9 cellular contexts compared by ENCODE assay signal in the genomic region with DNA sequence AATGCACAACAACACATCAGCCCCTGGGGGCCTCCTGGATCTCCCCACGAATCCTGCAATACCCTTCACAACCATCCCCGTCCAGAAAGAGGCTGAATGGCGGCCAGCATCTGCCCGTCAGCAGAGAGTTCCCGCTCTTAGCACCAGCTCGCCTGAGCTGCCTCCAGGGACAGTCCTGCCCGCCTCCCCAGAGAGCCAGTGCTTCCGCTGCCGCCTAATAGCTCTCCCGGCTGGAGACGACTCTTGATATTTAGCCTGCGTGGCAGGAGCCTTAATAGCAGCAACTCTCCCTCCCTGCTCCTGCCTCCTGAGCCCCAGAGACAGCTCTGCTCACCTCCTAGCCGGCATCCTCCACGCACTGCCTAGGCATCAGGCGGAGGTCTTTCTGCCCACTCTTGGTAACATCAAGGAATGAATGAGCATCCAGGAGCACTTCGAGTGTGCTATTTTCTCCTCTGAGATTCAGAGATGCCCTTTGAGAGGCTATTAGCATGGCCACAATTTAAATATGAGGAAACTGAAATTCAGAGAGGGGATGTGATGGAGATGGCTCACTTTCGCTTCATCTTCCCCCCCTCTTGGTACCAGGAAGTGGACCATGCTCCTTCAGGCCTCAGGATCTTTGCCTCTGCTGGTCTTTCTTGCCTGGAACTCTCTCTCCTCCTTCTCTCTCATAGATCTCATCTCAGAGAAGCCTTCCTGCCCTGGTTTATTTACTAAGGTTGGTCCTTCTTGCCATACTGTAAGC.
A peak's percentile ranks its signal among the peaks of the same experiment; 100 is the strongest.
DNase-seq lines count a peak whose midpoint lies in the region; ATAC-seq and TF ChIP-seq lines count a peak whose summit lies in the region.
"Had no signal": no experiment of that assay in that cellular context is flagged by ENCODE, and none has a peak within 500 bp of the region (broad histone marks: within the 10 kb centered on the region; RNA-seq: fewer than 3 reads in every experiment).

No MANE protein-coding gene starts in this region.

- peaks cover 46 to 52% (median 46%) of the 10 kb centered on the region in 3 donors for H3K4me1 Mint-ChIP-seq in CD8-positive, alpha-beta memory T cell
- peaks cover 33% of the 10 kb centered on the region for H3K4me1 Mint-ChIP-seq in T-helper 17 cell

- H3K4me3 Mint-ChIP-seq in CD8-positive, alpha-beta memory T cell, result peak overlapping the region; percentile 37 to 87 (median 56)
- H3K4me3 Mint-ChIP-seq in T-helper 17 cell, result peak overlapping the region; percentile 61

- H3K36me3 ChIP-seq in CD8-positive, alpha-beta memory T cell (ENCODE audit: insufficient read depth, low read length), result no peaks in the 10 kb centered on the region
- H3K36me3 ChIP-seq in H7 (replicated peaks; ENCODE audit: control insufficient read depth, insufficient read depth, low read length), result no peaks in the 10 kb centered on the region
- no peaks in the 10 kb centered on the region for H3K36me3 ChIP-seq in thyroid gland

- no peaks in the 10 kb centered on the region for H3K27me3 Mint-ChIP-seq in CD8-positive, alpha-beta memory T cell
- H3K27me3 Mint-ChIP-seq in T-helper 17 cell, result no peaks in the 10 kb centered on the region

- WGBS in thyroid gland, 2 donors, result 77 to 88% methylated on average over 17 of the region's 17 CpGs

- ATAC-seq in T-helper 17 cell (no peak), HG02763 (IDR thresholded peaks at IDR 0.05; ENCODE audit: unreplicated experiment) (no peak), esophagus mucosa (no peak), GM19467 (IDR thresholded peaks at IDR 0.05; ENCODE audit: unreplicated experiment) (no peak)

- peaks cover 0 to 2% (median 0%) of the 10 kb centered on the region in 3 donors for H3K36me3 Mint-ChIP-seq in CD8-positive, alpha-beta memory T cell
- no peaks in the 10 kb centered on the region for H3K36me3 Mint-ChIP-seq in T-helper 17 cell (ENCODE audit: low read depth)

- H3K27ac ChIP-seq in CD8-positive, alpha-beta memory T cell (ENCODE audit: low read depth, low read length), result no peak overlapping the region
- no peak overlapping the region for H3K27ac ChIP-seq in thyroid gland
- H3K27ac ChIP-seq: VCaP had no signal

- peaks cover 44% of the 10 kb centered on the region for H3K4me1 ChIP-seq in CD8-positive, alpha-beta memory T cell (ENCODE audit: insufficient read depth, low read length)
- H3K4me1 ChIP-seq in thyroid gland, result peaks cover 22 to 42% of the 10 kb centered on the region in 2 donors

- TF ChIP-seq CTCF in thyroid gland (IDR thresholded peaks at IDR 0.05), result no peak

- no peaks in the 10 kb centered on the region for H3K9me3 Mint-ChIP-seq in CD8-positive, alpha-beta memory T cell

- TF ChIP-seq POLR2A in thyroid gland (IDR thresholded peaks at IDR 0.05), result no peak

- no peaks in the 10 kb centered on the region for H3K9me3 ChIP-seq in CD8-positive, alpha-beta memory T cell (ENCODE audit: low read length)
- H3K9me3 ChIP-seq in T-helper 17 cell (ENCODE audit: control insufficient read depth, low read length, poor library complexity, severe bottlenecking) (no peaks in the 10 kb centered on the region), thyroid gland (no peaks in the 10 kb centered on the region)

- POLR2A ChIA-PET in CD8-positive, alpha-beta memory T cell (lab: Charles Lee), result interaction anchor here (1.2 kb wide), 1 partner anchor 223 kb away, joined by 3 read pairs; a partner anchor contains a TSS

- intact Hi-C loops in thyroid gland (cut with DNase I), result no loop called here

- CTCF ChIA-PET in CD8-positive, alpha-beta memory T cell (lab: Charles Lee), result interaction anchor here (1.0 to 1.4 kb wide), 4 partner anchors 9 to 63 kb away, joined by 3 to 5 read pairs (median 4); no protein-coding TSS in a partner anchor

- no peak overlapping the region for H3K4me3 ChIP-seq in CD8-positive, alpha-beta memory T cell (ENCODE audit: low read length)
- H3K4me3 ChIP-seq in H7 (ENCODE audit: insufficient read depth, low read depth, low read length) (no peak overlapping the region), thyroid gland (replicated peaks in 1 of 3) (no peak overlapping the region)

- no peak for DNase-seq in CD8-positive, alpha-beta memory T cell
- DNase-seq in H7 (peak; percentile 81), T-helper 17 cell (no peak), left kidney (ENCODE audit: low read depth, low spot score) (peak; percentile 34), thyroid gland (no peak)

- H3K27me3 ChIP-seq in CD8-positive, alpha-beta memory T cell (ENCODE audit: insufficient read depth, low read length, poor library complexity, severe bottlenecking), result no peaks in the 10 kb centered on the region
- H3K27me3 ChIP-seq in H7 (ENCODE audit: control insufficient read depth, insufficient read depth, low read length), result no peaks in the 10 kb centered on the region
- no peaks in the 10 kb centered on the region for H3K27me3 ChIP-seq in thyroid gland

- peak overlapping the region; percentile 73 to 100 (median 91) for H3K27ac Mint-ChIP-seq in CD8-positive, alpha-beta memory T cell
- H3K27ac Mint-ChIP-seq in T-helper 17 cell, result peak overlapping the region; percentile 72

Comparison
In these comparisons a context has a peak if more than half of its experiments do, and no peak if none do; other contexts are left out.
1. DNase-seq: peak in H7 (single experiment) and left kidney (single experiment); none in CD8-positive, alpha-beta memory T cell (0 of 5), T-helper 17 cell (0 of 3) and thyroid gland (0 of 2).